Comparison of ENCODE assay signal across 30 cellular contexts in the genomic region with DNA sequence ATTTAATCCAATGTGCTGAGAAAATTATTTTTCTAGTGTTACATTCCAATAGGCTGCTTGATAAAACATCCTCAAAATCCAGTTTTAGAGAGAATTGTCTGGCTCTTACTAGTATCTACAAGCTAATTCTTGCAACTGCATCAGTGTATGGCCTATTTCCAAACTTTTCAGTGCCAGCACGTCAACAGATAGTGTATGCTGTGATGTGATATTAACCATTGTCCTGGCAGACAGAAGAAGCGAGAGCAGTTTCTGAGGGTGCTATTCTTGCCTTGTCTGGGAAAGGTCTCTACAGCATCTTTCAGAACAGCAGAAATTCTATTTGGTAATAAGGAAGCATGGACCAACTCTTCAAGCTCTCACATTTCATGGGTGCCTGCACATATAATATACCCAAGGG.
"Had no signal": no experiment of that assay in that cellular context is flagged by ENCODE, and none has a peak within 500 bp of the region (broad histone marks: within the 10 kb centered on the region; RNA-seq: fewer than 3 reads in every experiment).

No MANE protein-coding gene starts in this region.

- H3K27me3 ChIP-seq: ascending aorta, brain microvascular endothelial cell, gastrocnemius medialis, neural progenitor cell, spleen, suprapubic skin, tibial nerve had no signal

- H3K9me3 ChIP-seq: ascending aorta, gastrocnemius medialis, psoas muscle, spleen, suprapubic skin, tibial nerve had no signal

- H3K27ac ChIP-seq: ascending aorta, brain microvascular endothelial cell, epithelial cell of prostate, gastrocnemius medialis, neural progenitor cell, parathyroid adenoma, psoas muscle, spleen, suprapubic skin, tibial nerve, WERI-Rb-1 had no signal

- H3K4me1 ChIP-seq: ascending aorta, gastrocnemius medialis, neural progenitor cell, parathyroid adenoma, psoas muscle, spleen, tibial nerve had no signal

- H3K4me3 ChIP-seq: ascending aorta, gastrocnemius medialis, lung, neural progenitor cell, psoas muscle, spleen, suprapubic skin, tibial nerve had no signal

- DNase-seq: activated CD4-positive, alpha-beta memory T cell treated with anti-CD3 and anti-CD28 coated beads, Interleukin-2, amount 10 ng/mL, durations not matched to agents 7 days and 5 days; activated CD4-positive, alpha-beta T cell treated with anti-CD3 and anti-CD28 coated beads, Interleukin-2, amount 10 ng/mL, durations not matched to agents 24 days and 14 days; activated CD8-positive, alpha-beta memory T cell treated with anti-CD3 and anti-CD28 coated beads, Interleukin-2, amount 50 U/mL, for 48 hours; activated gamma-delta T cell; activated naive CD4-positive, alpha-beta T cell treated with anti-CD3 and anti-CD28 coated beads, Interleukin-2, amount 10 ng/mL, durations not matched to agents 7 days and 5 days; activated naive CD8-positive, alpha-beta T cell treated with anti-CD3 and anti-CD28 coated beads, Interleukin-2, amount 10 ng/mL, durations not matched to agents 7 days and 5 days; activated T-cell treated with anti-CD3 and anti-CD28 coated beads, Interleukin-2, amount 50 U/mL, for 24 hours; brain microvascular endothelial cell; gastrocnemius medialis; hypothalamus; immature natural killer cell; kidney; mesendoderm; natural killer cell; occipital lobe; psoas muscle; spleen; stimulated activated naive CD4-positive, alpha-beta T cell; T-helper 17 cell; T1000 had no signal

- H3K36me3 ChIP-seq: ascending aorta, brain microvascular endothelial cell, gastrocnemius medialis, neural progenitor cell, spleen, suprapubic skin, tibial nerve, WERI-Rb-1 had no signal

- ATAC-seq: activated CD4-positive, CD25-positive, alpha-beta regulatory T cell treated with anti-CD3 and anti-CD28 coated beads, Interleukin-2, amount 50 U/mL, for 24 hours; gastrocnemius medialis; left lobe of liver; natural killer cell; psoas muscle; T-helper 17 cell had no signal
